Comparison of ENCODE assay signal across 8 cellular contexts in genomic region chr5:170225326-170226137, GRCh38. TPM values are rescaled to one million over a fixed set of nuclear protein-coding genes. Genes with fewer than 3 reads are reported as not detected.
A peak's percentile ranks its signal among the peaks of the same experiment; 100 is the strongest.
DNase-seq lines count a peak whose midpoint lies in the region; ATAC-seq and TF ChIP-seq lines count a peak whose summit lies in the region.

No MANE protein-coding gene starts in this region.

- no TSS peak for BruUV-seq in PC-3 (replicated peaks; lab: Mats Ljungman, UMichigan)

- peak; percentile 78 for TF ChIP-seq CTCF in PC-3 (conservative IDR thresholded peaks at IDR 0.05; ENCODE audit: low read depth, low read length)
- TF ChIP-seq CTCF in neural crest cell (conservative IDR thresholded peaks at IDR 0.05) = peak; percentile 84

- no peaks in the 10 kb centered on the region for H3K27me3 ChIP-seq in PC-3 (ENCODE audit: low read length)

- in situ Hi-C loops in G401 (cut with HindIII; ENCODE audit: low sequenced_read_pairs) = no loop called here

- no peaks in the 10 kb centered on the region for H3K79me2 ChIP-seq in PC-3 (ENCODE audit: low read length)

- H3K9me3 Mint-ChIP-seq in neural crest cell = no peaks in the 10 kb centered on the region

- POLR2A ChIA-PET in PC-3 (lab: Charles Lee; ENCODE audit: unreplicated experiment) = no interaction called here

- H3K4me3 Mint-ChIP-seq in neural crest cell = peak overlapping the region; percentile 10

- H3K27ac ChIP-seq in PC-3 (ENCODE audit: low read length) = no peak overlapping the region

- H3K36me3 ChIP-seq in PC-3 (ENCODE audit: low read depth, low read length) = no peaks in the 10 kb centered on the region

- no peak overlapping the region for H3K4me3 ChIP-seq in PC-3 (ENCODE audit: low read length)

- no peak overlapping the region for H3K27ac Mint-ChIP-seq in neural crest cell (ENCODE audit: unreplicated experiment)

- DNase-seq in G401 (ENCODE audit: low spot score) (peak; percentile 76), HPDE6-E6E7 (ENCODE audit: extremely low spot score) (peak; percentile 59), PC-3 (peak; percentile 76), fibroblast of gingiva (ENCODE audit: low read depth) (peak; percentile 63), neural crest cell (ENCODE audit: low read depth, low spot score) (peak; percentile 81)
- peak; percentile 75 for DNase-seq in activated T-cell treated with anti-CD3 and anti-CD28 coated beads, Interleukin-2, amount 50 U/mL, for 1 hour
- DNase-seq in stimulated activated naive CD8-positive, alpha-beta T cell treated with anti-CD3 and anti-CD28 coated beads, Interleukin-15, Interleukin-2, amounts not matched to agents 100 U/mL and 50 U/mL, for 24 hours = peak; percentile 83

- CTCF ChIA-PET in PC-3 (lab: Charles Lee) = interaction anchor here (0.6 to 1.4 kb wide), 4 partner anchors 14 to 390 kb away, joined by 3 read pairs; no protein-coding TSS in a partner anchor

- H3K36me3 Mint-ChIP-seq in neural crest cell (ENCODE audit: low read depth) = no peaks in the 10 kb centered on the region

- no peaks in the 10 kb centered on the region for H3F3A ChIP-seq in PC-3 (ENCODE audit: low read length, unreplicated experiment)

- H3K9ac ChIP-seq in PC-3 (ENCODE audit: low read length) = no peak overlapping the region

- H3K9me3 ChIP-seq in PC-3 (ENCODE audit: low read length) = no peaks in the 10 kb centered on the region

- no peaks in the 10 kb centered on the region for H4K20me1 ChIP-seq in PC-3 (ENCODE audit: low read length)

- H3K27me3 Mint-ChIP-seq in neural crest cell (ENCODE audit: low read depth) = no peaks in the 10 kb centered on the region

- H3K9me2 ChIP-seq in PC-3 (replicated peaks; ENCODE audit: low read length) = no peaks in the 10 kb centered on the region

- H2AFZ ChIP-seq in PC-3 (ENCODE audit: low read length) = no peak overlapping the region

- intact Hi-C loops in PC-3 (cut with micrococcal nuclease) = loop anchor here (1.0 to 5.0 kb wide), 2 partner anchors 195 to 397 kb away; no protein-coding TSS in a partner anchor

- peaks cover 10% of the 10 kb centered on the region for H3K4me1 ChIP-seq in PC-3 (ENCODE audit: insufficient read depth, low read length)

- peaks cover 64% of the 10 kb centered on the region for H3K4me1 Mint-ChIP-seq in neural crest cell

- ATAC-seq in PC-3 = peak; percentile 90
- peak; percentile 65 for ATAC-seq in stimulated activated naive CD8-positive, alpha-beta T cell treated with anti-CD3 and anti-CD28 coated beads, Interleukin-15, Interleukin-2, amounts not matched to agents 100 U/mL and 50 U/mL, for 24 hours
- no peak for ATAC-seq in HG02973 (IDR thresholded peaks at IDR 0.05; ENCODE audit: unreplicated experiment)

- no peak overlapping the region for H3K4me2 ChIP-seq in PC-3 (ENCODE audit: low read length)

RNA-seq across cellular contexts. Expression of gene C5orf58, which starts 7.3 kb away (rescaled TPM):
- not detected in 2 replicates for total RNA-seq in G401 (2014; rRNA removed; shearing (Covaris generic))
- total RNA-seq in PC-3 (2014; rRNA removed) (not detected in 2 replicates), neural crest cell (not detected in 2 replicates)
